22 cellular contexts compared by ENCODE assay signal in genomic region chr10:117240105-117240729, GRCh38. TPM values are rescaled to one million over a fixed set of nuclear protein-coding genes. Genes with fewer than 3 reads are reported as not detected.
DNase-seq lines count a peak whose midpoint lies in the region; ATAC-seq and TF ChIP-seq lines count a peak whose summit lies in the region.
"Had no signal": no experiment of that assay in that cellular context is flagged by ENCODE, and none has a peak within 500 bp of the region (broad histone marks: within the 10 kb centered on the region; RNA-seq: fewer than 3 reads in every experiment).

No MANE protein-coding gene starts in this region.

- H3K4me3 ChIP-seq in iPS-15b (ENCODE audit: low read depth, low read length): peak overlapping the region; percentile 87
- peak overlapping the region in 1 of 2 donors; percentile 86 for H3K4me3 ChIP-seq in neuronal stem cell (ENCODE audit: low read length in 2 of 2)
- H3K4me3 ChIP-seq: upper lobe of right lung had no signal

- no peaks in the 10 kb centered on the region for H3K79me2 ChIP-seq in H9 (ENCODE audit: insufficient read depth, low read length)

- no peak overlapping the region for H3K27ac ChIP-seq in H9 (ENCODE audit: insufficient read length, low read depth, low read length)
- no peak overlapping the region for H3K27ac ChIP-seq in neuronal stem cell (replicated peaks; ENCODE audit: low read length)
- H3K27ac ChIP-seq: upper lobe of right lung had no signal

- H3K18ac ChIP-seq in H9 (ENCODE audit: insufficient read length, low read depth, low read length) (no peak overlapping the region), neuronal stem cell (ENCODE audit: low read length) (peak overlapping the region; percentile 92)

- TF ChIP-seq CTCF in H9 (conservative IDR thresholded peaks at IDR 0.05): no peak

- H3K36me3 Mint-ChIP-seq in H9 (ENCODE audit: insufficient read depth in 1 of 3, low read depth in 3 of 3): no peaks in the 10 kb centered on the region; a peak in 2 of 7 replicates

- no peaks in the 10 kb centered on the region for H3K9me3 Mint-ChIP-seq in H9
- H3K9me3 Mint-ChIP-seq: activated naive CD8-positive, alpha-beta T cell treated with anti-CD3 and anti-CD28 coated beads, Interleukin-2, amount 50 U/mL, for 24 hours had no signal

- no peaks in the 10 kb centered on the region for H4K20me1 ChIP-seq in H9 (ENCODE audit: control insufficient read depth, insufficient read depth, insufficient read length)

- no peaks in the 10 kb centered on the region for H3K4me1 ChIP-seq in H9 (ENCODE audit: insufficient read depth, low read length)
- peaks cover 3% of the 10 kb centered on the region for H3K4me1 ChIP-seq in iPS-15b (ENCODE audit: control insufficient read depth, insufficient read depth, low read length)
- H3K4me1 ChIP-seq in neuronal stem cell (ENCODE audit: control insufficient read depth in 2 of 2, insufficient read depth in 1 of 2, low read depth in 1 of 2, low read length in 2 of 2): no peaks in the 10 kb centered on the region
- H3K4me1 ChIP-seq: upper lobe of right lung had no signal

- no peak overlapping the region for H2BK20ac ChIP-seq in H9 (ENCODE audit: low read depth, low read length, poor library complexity, severe bottlenecking)

- no peak overlapping the region for H2BK120ac ChIP-seq in H9 (ENCODE audit: low read depth, low read length, poor library complexity, severe bottlenecking)
- H2BK120ac ChIP-seq in neuronal stem cell (ENCODE audit: low read depth, low read length): peak overlapping the region; percentile 51

- H3K27ac Mint-ChIP-seq in H9: no peak overlapping the region
- H3K27ac Mint-ChIP-seq: activated naive CD8-positive, alpha-beta T cell treated with anti-CD3 and anti-CD28 coated beads, Interleukin-2, amount 50 U/mL, for 24 hours had no signal

- H3K36me3 ChIP-seq in iPS-15b (ENCODE audit: control insufficient read depth, insufficient read depth, low read length) (peaks cover 2% of the 10 kb centered on the region), neuronal stem cell (replicated peaks in 1 of 2; ENCODE audit: control insufficient read depth in 2 of 2, insufficient read depth in 2 of 2, low read length in 2 of 2) (no peaks in the 10 kb centered on the region)
- H3K36me3 ChIP-seq: upper lobe of right lung had no signal

- H3K27me3 Mint-ChIP-seq in H9 (ENCODE audit: low read depth): peaks cover 77% of the 10 kb centered on the region

- H3K9me3 ChIP-seq in H9 (ENCODE audit: control insufficient read depth, low read depth, low read length) (no peaks in the 10 kb centered on the region), iPS-15b (ENCODE audit: control insufficient read depth, insufficient read depth, low read length) (no peaks in the 10 kb centered on the region), neuronal stem cell (replicated peaks in 1 of 2; ENCODE audit: control insufficient read depth in 2 of 2, insufficient read depth in 1 of 2, low read depth in 1 of 2, low read length in 2 of 2) (peaks cover 0 to 2% of the 10 kb centered on the region in 2 donors)
- H3K9me3 ChIP-seq: upper lobe of right lung had no signal

- peaks cover 6% of the 10 kb centered on the region for H3K23me2 ChIP-seq in H9 (ENCODE audit: insufficient read length, low read depth, low read length, poor library complexity, severe bottlenecking)

- H3K79me1 ChIP-seq in H9 (ENCODE audit: insufficient read depth, low read depth, low read length, poor library complexity, severe bottlenecking) (no peaks in the 10 kb centered on the region), neuronal stem cell (ENCODE audit: low read depth, low read length) (no peaks in the 10 kb centered on the region)

- H4K5ac ChIP-seq in H9 (ENCODE audit: insufficient read length, low read depth, low read length): no peak overlapping the region

- H3K9ac ChIP-seq in H9 (ENCODE audit: extremely low read depth, insufficient read length, low read length) (no peak overlapping the region), iPS-15b (ENCODE audit: low read depth, low read length) (peak overlapping the region; percentile 54), neuronal stem cell (ENCODE audit: low read depth, low read length, poor library complexity) (no peak overlapping the region)

- H2BK15ac ChIP-seq in H9 (ENCODE audit: low read depth, low read length): no peak overlapping the region
- peak overlapping the region; percentile 30 for H2BK15ac ChIP-seq in neuronal stem cell (ENCODE audit: low read length)

- ATAC-seq in GM21528 (IDR thresholded peaks at IDR 0.05; ENCODE audit: low FRiP score, unreplicated experiment): no peak
- ATAC-seq: activated naive CD8-positive, alpha-beta T cell treated with anti-CD3 and anti-CD28 coated beads, Interleukin-2, amount 50 U/mL, for 24 hours; left ventricle myocardium superior; PC-3; stimulated activated naive CD8-positive, alpha-beta T cell treated with anti-CD3 and anti-CD28 coated beads, Interleukin-15, Interleukin-2, amounts not matched to agents 100 U/mL and 50 U/mL, for 24 hours had no signal

- H3K23ac ChIP-seq in H9 (ENCODE audit: insufficient read length, low read depth, low read length) (no peak overlapping the region), neuronal stem cell (ENCODE audit: low read depth, low read length, poor library complexity) (no peak overlapping the region)

- H2AFZ ChIP-seq in H9 (ENCODE audit: low read length): no peak overlapping the region
- peak overlapping the region; percentile 85 for H2AFZ ChIP-seq in neuronal stem cell (ENCODE audit: low read length)

- 0 out of 2 replicates have a peak overlapping the region, but pooled peaks have one; percentile 53 for H3K14ac ChIP-seq in H9 (ENCODE audit: insufficient read depth, low read length)
- H3K14ac ChIP-seq in neuronal stem cell (ENCODE audit: low read length): peak overlapping the region; percentile 50

- H2BK5ac ChIP-seq in H9 (ENCODE audit: insufficient read length, low read length) (no peak overlapping the region), neuronal stem cell (ENCODE audit: low read length) (peak overlapping the region; percentile 2)

- H3K4ac ChIP-seq in H9 (ENCODE audit: low read depth, low read length): no peak overlapping the region
- H3K4ac ChIP-seq in neuronal stem cell (ENCODE audit: low read length): no peak overlapping the region

- H2BK12ac ChIP-seq in H9 (ENCODE audit: insufficient read length, low read depth, low read length): no peak overlapping the region
- H2BK12ac ChIP-seq in neuronal stem cell (ENCODE audit: low read length): no peak overlapping the region

- peak; percentile 83 for DNase-seq in H9
- DNase-seq in NCI-H146 treated with DMSO at 0.1 percent for 48 hours (lab: John Stamatoyannopoulos, UW; ENCODE audit: unreplicated experiment): peak; percentile 45
- no peak for DNase-seq in neuronal stem cell (ENCODE audit: low spot score)
- no peak for DNase-seq in UCSD-AML1 (lab: John Stamatoyannopoulos, UW; ENCODE audit: unreplicated experiment)
- no peak for DNase-seq in D341Med (ENCODE audit: low spot score)
- DNase-seq in AG20443 (ENCODE audit: low spot score): no peak
- DNase-seq: activated CD8-positive, alpha-beta memory T cell treated with anti-CD3 and anti-CD28 coated beads for 24 hours; activated naive CD8-positive, alpha-beta T cell treated with anti-CD3 and anti-CD28 coated beads, Interleukin-2, amount 50 U/mL, for 24 hours; activated T-cell treated with anti-CD3 and anti-CD28 coated beads, Interleukin-2, amount 50 U/mL, for 48 hours; COR-L47; cortex of kidney; EL; left ventricle myocardium superior; NCI-H1105; NCI-H748 treated with DMSO at 0.1 percent for 48 hours; PC-3; stimulated activated CD4-positive, alpha-beta T cell treated with anti-CD3 and anti-CD28 coated beads, Interleukin-2, amount 100 ng/mL, for 24 hours; stimulated activated naive CD8-positive, alpha-beta T cell treated with anti-CD3 and anti-CD28 coated beads, Interleukin-15, Interleukin-2, amounts not matched to agents 100 U/mL and 50 U/mL, for 24 hours; upper lobe of right lung had no signal

- peaks cover 8% of the 10 kb centered on the region; the same call in 1 of the 2 replicates for H3K27me3 ChIP-seq in H9 (ENCODE audit: insufficient read depth, low read length)
- H3K27me3 ChIP-seq in iPS-15b (ENCODE audit: control insufficient read depth, insufficient read depth, low read length): peaks cover 27% of the 10 kb centered on the region
- H3K27me3 ChIP-seq in neuronal stem cell (ENCODE audit: control insufficient read depth in 3 of 3, insufficient read depth in 3 of 3, low read depth in 1 of 3, low read length in 3 of 3): peaks cover 0 to 97% (median 25%) of the 10 kb centered on the region in 3 experiments

- H3K4me2 ChIP-seq in H9 (ENCODE audit: insufficient read depth, insufficient read length, low read length) (peak overlapping the region; percentile 77), neuronal stem cell (ENCODE audit: insufficient read depth, low read length, poor library complexity, severe bottlenecking) (peak overlapping the region; percentile 58)

- peaks cover 3 to 9% of the 10 kb centered on the region in 2 experiments; a peak in 3 of 4 replicates for H3K4me1 Mint-ChIP-seq in H9

- no peak overlapping the region for H3T11ph ChIP-seq in H9 (ENCODE audit: low read length)

- peak overlapping the region; percentile 73 to 88 for H3K4me3 Mint-ChIP-seq in H9
- H3K4me3 Mint-ChIP-seq: activated naive CD8-positive, alpha-beta T cell treated with anti-CD3 and anti-CD28 coated beads, Interleukin-2, amount 50 U/mL, for 24 hours had no signal

- no CpG with 5 or more reads among the region's 17 CpGs for WGBS in H9 (ENCODE audit: extremely low coverage, insufficient read length, low lambda C conversion rate)
- no CpG with 5 or more reads among the region's 17 CpGs for WGBS in neuronal stem cell (ENCODE audit: extremely low coverage in 2 of 2, insufficient read length in 2 of 2, insufficient replicate concordance in 1 of 2), 2 donors

- no peak overlapping the region for H3K56ac ChIP-seq in H9 (ENCODE audit: insufficient read length, low read depth, low read length)

- H4K8ac ChIP-seq in H9 (replicated peaks; ENCODE audit: insufficient read length, low read depth, low read length): no peak overlapping the region
- H4K8ac ChIP-seq in neuronal stem cell (ENCODE audit: low read depth, low read length): no peak overlapping the region

- H2AK5ac ChIP-seq in H9 (ENCODE audit: insufficient read length, low read length) (no peak overlapping the region), neuronal stem cell (ENCODE audit: low read depth, low read length) (peak overlapping the region; percentile 31)

- H4K91ac ChIP-seq in H9 (ENCODE audit: insufficient read length, low read depth, low read length): no peak overlapping the region
- H4K91ac ChIP-seq in neuronal stem cell (ENCODE audit: low read depth, low read length, poor library complexity): no peak overlapping the region

RNA-seq across cellular contexts. Expression of gene SLC18A2, which starts 0.7 kb away (rescaled TPM):
- 3.0 and 4.0 TPM in 2 replicates for total RNA-seq in H9 (2021)
- polyA plus RNA-seq in neuronal stem cell (2013, experiment 1 of 2): 0.67 TPM
- polyA plus RNA-seq in neuronal stem cell (2013, experiment 2 of 2): 0.72 TPM
- total RNA-seq: PC-3 had no signal

RNA-seq across cellular contexts. Expression of gene KCNK18, which starts 42.9 kb away (rescaled TPM):
- total RNA-seq in H9 (2021): not detected in 2 replicates
- not detected for polyA plus RNA-seq in neuronal stem cell (2013, experiment 1 of 2)
- polyA plus RNA-seq in neuronal stem cell (2013, experiment 2 of 2): not detected
- total RNA-seq: left ventricle myocardium superior; PC-3; T-helper 2 cell treated with Interferon-gamma antibody and Interleukin-4, amounts not matched to agents 100 ng/mL and 5 ng/mL, for 36 hours; upper lobe of right lung had no signal

Comparison
In these comparisons a context has a peak if more than half of its experiments do, and no peak if none do; other contexts are left out.
1. DNase-seq: peak in H9 (single experiment) and NCI-H146 treated with DMSO at 0.1 percent for 48 hours (single experiment); none in neuronal stem cell (single experiment), UCSD-AML1 (single experiment), D341Med (single experiment) and AG20443 (single experiment).